Comparison of ENCODE assay signal across 19 cellular contexts in genomic region chr7:121021266-121021969, GRCh38. TPM values are rescaled to one million over a fixed set of nuclear protein-coding genes. Genes with fewer than 3 reads are reported as not detected.
DNase-seq lines count a peak whose midpoint lies in the region; ATAC-seq and TF ChIP-seq lines count a peak whose summit lies in the region.
"Had no signal": no experiment of that assay in that cellular context is flagged by ENCODE, and none has a peak within 500 bp of the region (broad histone marks: within the 10 kb centered on the region; RNA-seq: fewer than 3 reads in every experiment).

No MANE protein-coding gene starts in this region.

- peaks cover 10% of the 10 kb centered on the region for H3K9me3 Mint-ChIP-seq in mesothelial cell of epicardium
- H3K9me3 Mint-ChIP-seq: activated T-cell treated with anti-CD3 and anti-CD28 coated beads, Interleukin-2, amount 50 U/mL, for 24 hours had no signal

- no peaks in the 10 kb centered on the region for H3K27me3 ChIP-seq in adipocyte (replicated peaks; ENCODE audit: control insufficient read depth, insufficient read depth, low read length)
- H3K27me3 ChIP-seq in subcutaneous abdominal adipose tissue (ENCODE audit: control insufficient read depth in 5 of 5, insufficient read depth in 4 of 5, low read length in 5 of 5), result no peaks in the 10 kb centered on the region

- peaks cover 3% of the 10 kb centered on the region for H3K36me3 Mint-ChIP-seq in mesothelial cell of epicardium

- H3K27me3 Mint-ChIP-seq in mesothelial cell of epicardium (ENCODE audit: low read depth), result no peaks in the 10 kb centered on the region

- H3K36me3 ChIP-seq in adipocyte (ENCODE audit: control insufficient read depth, insufficient read depth, low read length, severe bottlenecking), result peaks cover 4% of the 10 kb centered on the region
- peaks cover 1 to 8% (median 6%) of the 10 kb centered on the region in 5 donors for H3K36me3 ChIP-seq in subcutaneous abdominal adipose tissue (ENCODE audit: control insufficient read depth in 5 of 5, insufficient read depth in 5 of 5, low read length in 5 of 5)
- H3K36me3 ChIP-seq: lower lobe of right lung had no signal

- H3K9me3 ChIP-seq in adipocyte (ENCODE audit: control insufficient read depth, low read length) (no peaks in the 10 kb centered on the region), subcutaneous abdominal adipose tissue (ENCODE audit: control insufficient read depth in 5 of 5, low read length in 5 of 5) (peaks cover 0 to 2% (median 0%) of the 10 kb centered on the region in 5 donors)
- H3K9me3 ChIP-seq: lower lobe of right lung had no signal

- DNase-seq in HT-29 (ENCODE audit: low spot score), result peak; percentile 32
- DNase-seq in adipocyte (ENCODE audit: low read depth), result peak; percentile 19
- DNase-seq in mesothelial cell of epicardium (ENCODE audit: low spot score in 2 of 2, unreplicated experiment in 2 of 2), result no peak
- no peak for DNase-seq in omental fat pad (ENCODE audit: low spot score)
- no peak for DNase-seq in GM03348 (ENCODE audit: low spot score)
- DNase-seq: activated CD4-positive, alpha-beta T cell treated with anti-CD3 and anti-CD28 coated beads for 1 hour; activated naive CD4-positive, alpha-beta T cell treated with Interleukin-2 at 50 U/mL for 16 hours; activated T-cell treated with anti-CD3 and anti-CD28 coated beads, Interleukin-2, amount 50 U/mL, for 24 hours; caudate nucleus; DMS79 treated with DMSO at 0.1 percent for 48 hours; lower lobe of right lung; NCI-H1105 treated with DMSO at 0.1 percent for 48 hours; NCI-H2081; nucleus accumbens; stimulated activated naive CD4-positive, alpha-beta T cell had no signal

- H3K27ac ChIP-seq in subcutaneous abdominal adipose tissue (ENCODE audit: low read depth, low read length), result peak overlapping the region; percentile 80
- H3K27ac ChIP-seq: lower lobe of right lung, RWPE1 had no signal

- H3K4me3 Mint-ChIP-seq in mesothelial cell of epicardium, result no peak overlapping the region
- H3K4me3 Mint-ChIP-seq: activated T-cell treated with anti-CD3 and anti-CD28 coated beads, Interleukin-2, amount 50 U/mL, for 24 hours had no signal

- no peak overlapping the region for H3K4me3 ChIP-seq in adipocyte (ENCODE audit: low read length)
- H3K4me3 ChIP-seq in subcutaneous abdominal adipose tissue (ENCODE audit: low read depth in 1 of 5, low read length in 5 of 5), result no peak overlapping the region
- H3K4me3 ChIP-seq: lower lobe of right lung had no signal

- no peak for TF ChIP-seq CTCF in mesothelial cell of epicardium (IDR thresholded peaks at IDR 0.05; ENCODE audit: unreplicated experiment)
- TF ChIP-seq CTCF in omental fat pad (IDR thresholded peaks at IDR 0.05), result no peak

- peak overlapping the region; percentile 70 for H3K27ac Mint-ChIP-seq in mesothelial cell of epicardium
- H3K27ac Mint-ChIP-seq: activated T-cell treated with anti-CD3 and anti-CD28 coated beads, Interleukin-2, amount 50 U/mL, for 24 hours had no signal

- ATAC-seq in omental fat pad (ENCODE audit: low FRiP score) (no peak), GM18502 (IDR thresholded peaks at IDR 0.05; ENCODE audit: poor library complexity, unreplicated experiment) (no peak)
- ATAC-seq: HCT116 had no signal

- peaks cover 57% of the 10 kb centered on the region for H3K4me1 ChIP-seq in adipocyte (ENCODE audit: control insufficient read depth, insufficient read depth, low read length)
- H3K4me1 ChIP-seq in subcutaneous abdominal adipose tissue (ENCODE audit: control insufficient read depth in 5 of 5, insufficient read depth in 5 of 5, low read length in 5 of 5), result peaks cover 0 to 56% (median 42%) of the 10 kb centered on the region in 5 donors

- H3K9ac ChIP-seq in adipocyte (ENCODE audit: low read length) (no peak overlapping the region), subcutaneous abdominal adipose tissue (ENCODE audit: low read length in 5 of 5) (no peak overlapping the region)

- peaks cover 75% of the 10 kb centered on the region for H3K4me1 Mint-ChIP-seq in mesothelial cell of epicardium

RNA-seq across cellular contexts. Expression of gene CPED1, which starts 32.9 kb away (rescaled TPM):
- not detected in 2 replicates for total RNA-seq in HT-29 (2014; rRNA removed; shearing (Covaris generic))
- total RNA-seq in mesothelial cell of epicardium, result 23.9 to 26.4 TPM (median 25.6 TPM) in 3 replicates
- 10 to 100 TPM; 24.9 to 63.9 (median 40.9) TPM for total RNA-seq in omental fat pad

Comparison
In these comparisons a context has a peak if more than half of its experiments do, and no peak if none do; other contexts are left out.
1. DNase-seq: peak in HT-29 (single experiment) and adipocyte (single experiment); none in mesothelial cell of epicardium (0 of 2), omental fat pad (single experiment) and GM03348 (single experiment).
2. RNA of gene CPED1, which starts 32.9 kb away (total RNA-seq): 24.9 to 63.9 TPM in omental fat pad and 23.9 to 26.4 TPM in mesothelial cell of epicardium; not detected in HT-29; every median in the first group is over 10 times any median in the second.